Comparison of ENCODE assay signal across 8 cellular contexts in genomic region chr7:148543-148931, GRCh38. TPM values are rescaled to one million over a fixed set of nuclear protein-coding genes. Genes with fewer than 3 reads are reported as not detected.
DNase-seq lines count a peak whose midpoint lies in the region; ATAC-seq, FAIRE-seq and TF ChIP-seq lines count a peak whose summit lies in the region.

No MANE protein-coding gene starts in this region.

- no peaks in the 10 kb centered on the region for H4K20me1 ChIP-seq in GM23338 (replicated peaks; ENCODE audit: insufficient read depth)

- H3K4me3 ChIP-seq in GM23338: peak overlapping the region; percentile 47
- peak overlapping the region; percentile 80 for H3K4me3 ChIP-seq in skeletal muscle satellite cell (ENCODE audit: low read length)

- H3K9me3 Mint-ChIP-seq in GM23338 (peaks cover 4% of the 10 kb centered on the region; the same call in 2 of the 3 replicates), WTC11 (no peaks in the 10 kb centered on the region)

- CTCF ChIA-PET in WTC11 (lab: Charles Lee): interaction anchor here (1.0 kb wide), 1 partner anchor 28 kb away, joined by 6 read pairs; no protein-coding TSS in a partner anchor

- DNase-seq in GM23338 (ENCODE audit: low spot score): no peak
- no peak for DNase-seq in WTC11 (ENCODE audit: low spot score)
- no peak for DNase-seq in frontal cortex (ENCODE audit: low spot score in 2 of 2)
- DNase-seq in NCI-H1105 (lab: John Stamatoyannopoulos, UW): no peak

- H3K36me3 Mint-ChIP-seq in GM23338 (ENCODE audit: low read depth): peaks cover 27% of the 10 kb centered on the region
- H3K36me3 Mint-ChIP-seq in WTC11: peaks cover 28% of the 10 kb centered on the region

- H3K27me3 Mint-ChIP-seq in GM23338 (ENCODE audit: insufficient read depth, low read depth, poor library complexity) (peaks cover 15% of the 10 kb centered on the region), WTC11 (ENCODE audit: low read depth) (no peaks in the 10 kb centered on the region)

- POLR2A ChIA-PET in WTC11 (lab: Charles Lee): no interaction called here

- no peaks in the 10 kb centered on the region for H3K9me3 ChIP-seq in skeletal muscle satellite cell (replicated peaks; ENCODE audit: low read length)

- peaks cover 3% of the 10 kb centered on the region; the same call in 1 of the 2 replicates for H3K4me1 ChIP-seq in GM23338 (ENCODE audit: insufficient read depth)
- H3K4me1 ChIP-seq in skeletal muscle satellite cell (ENCODE audit: control insufficient read depth, insufficient read depth, low read length): peaks cover 12% of the 10 kb centered on the region

- 0 out of 2 replicates have a peak, but pooled peaks cover 9% of the 10 kb centered on the region for H3K79me2 ChIP-seq in GM23338 (replicated peaks; ENCODE audit: insufficient read depth)

- H3K27ac ChIP-seq in GM23338 (ENCODE audit: low read depth): peak overlapping the region; percentile 64

- TF ChIP-seq CTCF in GM23338 (conservative IDR thresholded peaks at IDR 0.05; ENCODE audit: low read depth in 2 of 2): no peak
- no peak for TF ChIP-seq CTCF in WTC11 (IDR thresholded peaks at IDR 0.05)

- H3F3A ChIP-seq in GM23338 (replicated peaks; ENCODE audit: low read depth): peaks cover 6% of the 10 kb centered on the region; the same call in 1 of the 2 replicates

- ATAC-seq in GM23338 (no peak), WTC11 (no peak), GM21390 (IDR thresholded peaks at IDR 0.05; ENCODE audit: unreplicated experiment) (no peak), HG02610 (IDR thresholded peaks at IDR 0.05; ENCODE audit: unreplicated experiment) (no peak), GM19452 (IDR thresholded peaks at IDR 0.05; ENCODE audit: unreplicated experiment) (no peak)

- no peaks in the 10 kb centered on the region for H3K36me3 ChIP-seq in GM23338 (ENCODE audit: insufficient read depth)
- H3K36me3 ChIP-seq in skeletal muscle satellite cell (ENCODE audit: insufficient read depth, low read length): no peaks in the 10 kb centered on the region

- peak overlapping the region; percentile 88 for H3K9ac ChIP-seq in skeletal muscle satellite cell (ENCODE audit: low read depth, low read length)

- no peaks in the 10 kb centered on the region for H3K27me3 ChIP-seq in GM23338 (ENCODE audit: insufficient read depth)
- H3K27me3 ChIP-seq in skeletal muscle satellite cell (ENCODE audit: control insufficient read depth, insufficient read depth, low read length): no peaks in the 10 kb centered on the region

- H3K4me3 Mint-ChIP-seq in GM23338 (peak overlapping the region; percentile 91), WTC11 (peak overlapping the region; percentile 72)

- peak overlapping the region; percentile 71 for H3K4me2 ChIP-seq in GM23338
- peak overlapping the region; percentile 88 for H3K4me2 ChIP-seq in skeletal muscle satellite cell (ENCODE audit: low read length)

- peaks cover 13% of the 10 kb centered on the region for H3K9me2 ChIP-seq in GM23338 (ENCODE audit: insufficient read depth)

- FAIRE-seq in frontal cortex (lab: Jason Lieb, UNC): peak; percentile 43

- H3K4me1 Mint-ChIP-seq in GM23338: peaks cover 11% of the 10 kb centered on the region
- peaks cover 14% of the 10 kb centered on the region for H3K4me1 Mint-ChIP-seq in WTC11

- H3K27ac Mint-ChIP-seq in GM23338: peak overlapping the region; percentile 100
- H3K27ac Mint-ChIP-seq in WTC11: peak overlapping the region; percentile 99

- no peak overlapping the region for H2AFZ ChIP-seq in GM23338

TF ChIP-seq in GM23338, 12 proteins besides CTCF, POLR2A, EP300 and RAD21 (continues in another document):
- TF ChIP-seq NANOG (IDR thresholded peaks at IDR 0.05; ENCODE audit: borderline replicate concordance): no peak

TF ChIP-seq in WTC11, 78 proteins besides CTCF, POLR2A, EP300 and RAD21 (continues in another document):
- no peak for TF ChIP-seq AR (CRISPR knock-in tag; IDR thresholded peaks at IDR 0.05)
- TF ChIP-seq KAT7 (CRISPR knock-in tag; IDR thresholded peaks at IDR 0.05; ENCODE audit: borderline replicate concordance): no peak
- no peak for TF ChIP-seq RELA (CRISPR knock-in tag; IDR thresholded peaks at IDR 0.05; ENCODE audit: borderline replicate concordance)
- TF ChIP-seq TP53 (CRISPR knock-in tag; IDR thresholded peaks at IDR 0.05): no peak
- TF ChIP-seq RORB (CRISPR knock-in tag; IDR thresholded peaks at IDR 0.05): no peak
- TF ChIP-seq SP1 (CRISPR knock-in tag; conservative IDR thresholded peaks at IDR 0.05): no peak
- TF ChIP-seq ERG (CRISPR knock-in tag; IDR thresholded peaks at IDR 0.05): no peak
- TF ChIP-seq ZMAT4 (CRISPR knock-in tag; IDR thresholded peaks at IDR 0.05): no peak
- no peak for TF ChIP-seq ZNF317 (CRISPR knock-in tag; IDR thresholded peaks at IDR 0.05; ENCODE audit: borderline replicate concordance, low read depth)
- no peak for TF ChIP-seq ZNF425 (CRISPR knock-in tag; conservative IDR thresholded peaks at IDR 0.05)
- TF ChIP-seq ZNF219 (CRISPR knock-in tag; IDR thresholded peaks at IDR 0.05; ENCODE audit: borderline replicate concordance): no peak
- TF ChIP-seq ZNF396 (CRISPR knock-in tag; IDR thresholded peaks at IDR 0.05; ENCODE audit: borderline replicate concordance): no peak
- TF ChIP-seq MXD4 (CRISPR knock-in tag; IDR thresholded peaks at IDR 0.05; ENCODE audit: borderline replicate concordance): no peak
- no peak for TF ChIP-seq ZBTB43 (CRISPR knock-in tag; IDR thresholded peaks at IDR 0.05)
- no peak for TF ChIP-seq PRRX2 (CRISPR knock-in tag; IDR thresholded peaks at IDR 0.05)
- no peak for TF ChIP-seq NFE2L1 (CRISPR knock-in tag; IDR thresholded peaks at IDR 0.05)

RNA-seq across cellular contexts. Expression of gene FAM20C, which starts 43.8 kb away (rescaled TPM):
- 24.8 and 26.8 TPM in 2 replicates for total RNA-seq in GM23338 (2014; rRNA removed; shearing (Covaris generic))
- polyA plus RNA-seq in GM23338 (2016; fragmentation: Nextera tagmentation; extraction: Ambion mirVana): 7.6 and 8.0 TPM in 2 replicates
- total RNA-seq in WTC11 (2021) (48.0 to 64.9 TPM (median 49.1 TPM) in 3 replicates), frontal cortex (19.6 TPM)
- 26.9 and 33.2 TPM in 2 replicates for total RNA-seq in skeletal muscle satellite cell (2012; rRNA removed)
